Comparison of ENCODE assay signal across 8 cellular contexts in genomic region chr5:69245031-69245430, GRCh38.
"Had no signal": no experiment of that assay in that cellular context is flagged by ENCODE, and none has a peak within 500 bp of the region (broad histone marks: within the 10 kb centered on the region; RNA-seq: fewer than 3 reads in every experiment).

No MANE protein-coding gene starts in this region.

- H2AFZ ChIP-seq: GM23248 had no signal

- H3K4me3 ChIP-seq: GM23248, HAP-1 had no signal

- H3K27ac ChIP-seq: GM23248, HL-60 had no signal

- H3K9ac ChIP-seq: GM23248 had no signal

- H3K9me3 ChIP-seq: HAP-1 had no signal

- DNase-seq: GM23248, GOT3, H7, IMR-90, KBM-7 had no signal

- ATAC-seq: HCT116 had no signal

- H3K4me1 ChIP-seq: HAP-1 had no signal
